In the genomic region with DNA sequence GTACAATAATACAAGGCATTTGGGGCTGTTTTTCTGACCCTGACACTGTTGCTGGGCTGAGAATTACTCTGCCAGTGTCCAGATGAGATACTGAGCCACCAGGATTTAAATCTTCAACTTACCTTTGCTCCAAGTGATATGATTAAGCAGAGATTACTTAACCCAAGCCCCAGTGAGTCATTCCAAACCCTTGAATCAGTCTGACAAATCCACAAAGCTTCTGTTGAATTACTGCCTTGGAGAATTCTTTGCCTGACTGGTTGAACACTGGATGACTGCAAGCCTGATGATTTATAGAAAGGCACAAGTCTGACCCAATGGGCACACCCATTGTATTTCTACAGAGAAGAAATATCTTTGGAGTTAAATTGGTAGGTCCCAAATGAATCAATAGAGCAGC, we compare ENCODE assay signal across 9 cellular contexts.
A peak's percentile ranks its signal among the peaks of the same experiment; 100 is the strongest.
DNase-seq lines count a peak whose midpoint lies in the region; ATAC-seq and TF ChIP-seq lines count a peak whose summit lies in the region.
"Had no signal": no experiment of that assay in that cellular context is flagged by ENCODE, and none has a peak within 500 bp of the region (broad histone marks: within the 10 kb centered on the region; RNA-seq: fewer than 3 reads in every experiment).

No MANE protein-coding gene starts in this region.

- H3K9ac ChIP-seq in mesenchymal stem cell (ENCODE audit: low read length): no peak overlapping the region

- no peak for TF ChIP-seq CTCF in astrocyte of the spinal cord (IDR thresholded peaks at IDR 0.05; ENCODE audit: low read depth, low read length)

- no peaks in the 10 kb centered on the region for H3K9me3 ChIP-seq in mesenchymal stem cell (ENCODE audit: control insufficient read depth, low read length)

- H3K4me2 ChIP-seq in mesenchymal stem cell (ENCODE audit: low read length, poor library complexity, severe bottlenecking): no peak overlapping the region

- peaks cover 2% of the 10 kb centered on the region for H3K4me1 ChIP-seq in mesenchymal stem cell (ENCODE audit: control insufficient read depth, insufficient read depth, low read depth, low read length)

- in situ Hi-C loops in astrocyte of the spinal cord (cut with HindIII; ENCODE audit: low sequenced_read_pairs): no loop called here

- no peak overlapping the region for H2BK15ac ChIP-seq in mesenchymal stem cell (ENCODE audit: low read depth, poor library complexity, severe bottlenecking)

- H3K27me3 ChIP-seq in mesenchymal stem cell (ENCODE audit: control insufficient read depth in 1 of 2, insufficient read depth in 1 of 2, low read length in 2 of 2): no peaks in the 10 kb centered on the region

- no peak overlapping the region for H3K18ac ChIP-seq in mesenchymal stem cell (ENCODE audit: low read depth in 1 of 2, low read length in 2 of 2)

- no peaks in the 10 kb centered on the region for H3K36me3 ChIP-seq in mesenchymal stem cell (ENCODE audit: control insufficient read depth in 1 of 2, insufficient read depth in 2 of 2, low read depth in 1 of 2, low read length in 2 of 2)

- H3K23ac ChIP-seq in mesenchymal stem cell (ENCODE audit: low read length in 2 of 2): no peak overlapping the region

- no peak overlapping the region for H2BK120ac ChIP-seq in mesenchymal stem cell (ENCODE audit: low read depth, low read length)

- H2AK5ac ChIP-seq in mesenchymal stem cell (ENCODE audit: low read length, severe bottlenecking): no peak overlapping the region

- H3K14ac ChIP-seq in mesenchymal stem cell (ENCODE audit: low read length in 2 of 2): no peak overlapping the region

- H4K91ac ChIP-seq in mesenchymal stem cell (ENCODE audit: low read length): no peak overlapping the region

- peak overlapping the region; percentile 6 for H3K27ac ChIP-seq in mesenchymal stem cell (ENCODE audit: low read length, poor library complexity, severe bottlenecking)

- H2BK5ac ChIP-seq in mesenchymal stem cell (ENCODE audit: low read depth, low read length, poor library complexity, severe bottlenecking): no peak overlapping the region

- H3K4me3 ChIP-seq in astrocyte of the spinal cord (ENCODE audit: low read depth, low read length) (no peak overlapping the region), mesenchymal stem cell (ENCODE audit: insufficient read depth in 1 of 2, low read depth in 1 of 2, low read length in 2 of 2) (no peak overlapping the region)

- no peak overlapping the region for H2AFZ ChIP-seq in mesenchymal stem cell (ENCODE audit: low read depth, low read length)

- no peak overlapping the region for H3K4ac ChIP-seq in mesenchymal stem cell (ENCODE audit: low read depth in 1 of 2, low read length in 2 of 2)

- H3K79me1 ChIP-seq in mesenchymal stem cell (replicated peaks; ENCODE audit: low read length, poor library complexity, severe bottlenecking): no peaks in the 10 kb centered on the region

- DNase-seq in AG08396 (ENCODE audit: low spot score): peak; percentile 82
- peak; percentile 99 for DNase-seq in HS-5 (ENCODE audit: low read depth)
- peak; percentile 87 for DNase-seq in astrocyte of the spinal cord (ENCODE audit: low read depth, low spot score)
- DNase-seq in mesenchymal stem cell: peak; percentile 88
- DNase-seq in NCI-H1092 (lab: John Stamatoyannopoulos, UW): no peak
- no peak for DNase-seq in activated CD8-positive, alpha-beta memory T cell treated with anti-CD3 and anti-CD28 coated beads for 24 hours
- DNase-seq: DMS153 had no signal

- H4K8ac ChIP-seq in mesenchymal stem cell (ENCODE audit: low read length): no peak overlapping the region

- ATAC-seq in HG03159 (IDR thresholded peaks at IDR 0.05; ENCODE audit: unreplicated experiment) (no peak), HG02642 (IDR thresholded peaks at IDR 0.05; ENCODE audit: poor library complexity, unreplicated experiment) (no peak)

- no peak overlapping the region for H2BK12ac ChIP-seq in mesenchymal stem cell (ENCODE audit: low read length in 2 of 2)

Comparison
In these comparisons a context has a peak if more than half of its experiments do, and no peak if none do; other contexts are left out.
1. DNase-seq: peak in AG08396 (single experiment), HS-5 (single experiment), astrocyte of the spinal cord (single experiment) and mesenchymal stem cell (single experiment); none in NCI-H1092 (single experiment) and activated CD8-positive, alpha-beta memory T cell treated with anti-CD3 and anti-CD28 coated beads for 24 hours (single experiment).